Comparison of ENCODE assay signal across 16 cellular contexts in genomic region chr15:27587810-27588209, GRCh38.
DNase-seq lines count a peak whose midpoint lies in the region; ATAC-seq and TF ChIP-seq lines count a peak whose summit lies in the region.
"Had no signal": no experiment of that assay in that cellular context is flagged by ENCODE, and none has a peak within 500 bp of the region (broad histone marks: within the 10 kb centered on the region; RNA-seq: fewer than 3 reads in every experiment).

No MANE protein-coding gene starts in this region.

- no peak overlapping the region for H2BK5ac ChIP-seq in neuronal stem cell (ENCODE audit: low read length)

- H3K9me3 Mint-ChIP-seq in endothelial cell (ENCODE audit: unreplicated experiment), result no peaks in the 10 kb centered on the region

- no peak overlapping the region for H2BK15ac ChIP-seq in neuronal stem cell (ENCODE audit: low read length)

- no peak overlapping the region for H2BK120ac ChIP-seq in neuronal stem cell (ENCODE audit: low read depth, low read length)

- DNase-seq in HT1080 (ENCODE audit: low read depth) (peak; percentile 16), NCI-H69 (lab: John Stamatoyannopoulos, UW) (peak; percentile 43), endothelial cell (ENCODE audit: low spot score) (peak; percentile 12), neuronal stem cell (ENCODE audit: low spot score) (peak; percentile 30), NCI-H187 (lab: John Stamatoyannopoulos, UW) (no peak), activated gamma-delta T cell treated with Interleukin-2 at 50 U/mL for 16 hours (no peak), DMS153 (lab: John Stamatoyannopoulos, UW) (no peak)
- DNase-seq: activated CD4-positive, alpha-beta T cell treated with anti-CD3 and anti-CD28 coated beads, Interleukin-2, amount 10 ng/mL, durations not matched to agents 24 days and 14 days; activated T-cell treated with anti-CD3 and anti-CD28 coated beads, Interleukin-2, amount 50 U/mL, for 4 hours; left ventricle myocardium inferior; small intestine had no signal

- H3K4me2 ChIP-seq in neuronal stem cell (ENCODE audit: insufficient read depth, low read length, poor library complexity, severe bottlenecking), result no peak overlapping the region

- peaks cover 0 to 4% (median 0%) of the 10 kb centered on the region in 3 experiments for H3K27me3 ChIP-seq in neuronal stem cell (ENCODE audit: control insufficient read depth in 3 of 3, insufficient read depth in 3 of 3, low read depth in 1 of 3, low read length in 3 of 3)

- H3K4me1 Mint-ChIP-seq in endothelial cell (ENCODE audit: unreplicated experiment), result no peaks in the 10 kb centered on the region
- H3K4me1 Mint-ChIP-seq: activated CD4-positive, alpha-beta T cell treated with anti-CD3 and anti-CD28 coated beads, Interleukin-2, amount 10 ng/mL, durations not matched to agents 24 days and 14 days; B cell had no signal

- ATAC-seq in GM21515 (IDR thresholded peaks at IDR 0.05; ENCODE audit: unreplicated experiment), result no peak
- ATAC-seq: activated naive CD4-positive, alpha-beta T cell treated with anti-CD3 and anti-CD28 coated beads, Interleukin-2, amount 50 U/mL, for 72 hours; activated T-cell treated with anti-CD3 and anti-CD28 coated beads, Interleukin-2, amount 50 U/mL, for 4 hours had no signal

- no peaks in the 10 kb centered on the region for H3K36me3 ChIP-seq in neuronal stem cell (replicated peaks in 1 of 2; ENCODE audit: control insufficient read depth in 2 of 2, insufficient read depth in 2 of 2, low read length in 2 of 2)
- H3K36me3 ChIP-seq: left ventricle myocardium inferior had no signal

- H3K18ac ChIP-seq in neuronal stem cell (ENCODE audit: low read length), result no peak overlapping the region

- no peak for TF ChIP-seq CTCF in endothelial cell (IDR thresholded peaks at IDR 0.05; ENCODE audit: unreplicated experiment)

- H3K4ac ChIP-seq in neuronal stem cell (ENCODE audit: low read length), result no peak overlapping the region

- H3K9ac ChIP-seq in neuronal stem cell (ENCODE audit: low read depth, low read length, poor library complexity), result no peak overlapping the region
- H3K9ac ChIP-seq: parathyroid adenoma had no signal

- H3K27me3 Mint-ChIP-seq in endothelial cell (ENCODE audit: unreplicated experiment), result peaks cover 2% of the 10 kb centered on the region
- H3K27me3 Mint-ChIP-seq: activated CD4-positive, alpha-beta T cell treated with anti-CD3 and anti-CD28 coated beads, Interleukin-2, amount 10 ng/mL, durations not matched to agents 24 days and 14 days; B cell; dendritic cell treated with granulocyte-macrophage colony-stimulating factor and Interleukin-4, amounts not matched to agents 40 ng/mL and 50 ng/mL, for 4 days had no signal

- no peak overlapping the region for H2AK5ac ChIP-seq in neuronal stem cell (ENCODE audit: low read depth, low read length)

- no peaks in the 10 kb centered on the region for H3K36me3 Mint-ChIP-seq in endothelial cell (ENCODE audit: low read depth, unreplicated experiment)
- H3K36me3 Mint-ChIP-seq: activated naive CD4-positive, alpha-beta T cell treated with anti-CD3 and anti-CD28 coated beads, Interleukin-2, amount 50 U/mL, for 72 hours had no signal

- WGBS in neuronal stem cell (ENCODE audit: extremely low coverage in 2 of 2, insufficient read length in 2 of 2, insufficient replicate concordance in 1 of 2), 2 donors, result no CpG with 5 or more reads among the region's 14 CpGs

- H3K79me1 ChIP-seq in neuronal stem cell (ENCODE audit: low read depth, low read length), result no peaks in the 10 kb centered on the region

- H4K8ac ChIP-seq in neuronal stem cell (ENCODE audit: low read depth, low read length), result no peak overlapping the region

- no peak overlapping the region for H3K4me3 Mint-ChIP-seq in endothelial cell (ENCODE audit: unreplicated experiment)
- H3K4me3 Mint-ChIP-seq: activated CD4-positive, alpha-beta T cell treated with anti-CD3 and anti-CD28 coated beads, Interleukin-2, amount 10 ng/mL, durations not matched to agents 24 days and 14 days; activated T-cell treated with anti-CD3 and anti-CD28 coated beads, Interleukin-2, amount 50 U/mL, for 4 hours; B cell; dendritic cell treated with granulocyte-macrophage colony-stimulating factor and Interleukin-4, amounts not matched to agents 40 ng/mL and 50 ng/mL, for 4 days had no signal

- no peak overlapping the region for H2BK12ac ChIP-seq in neuronal stem cell (ENCODE audit: low read length)

- no peak overlapping the region for H3K27ac Mint-ChIP-seq in endothelial cell (ENCODE audit: unreplicated experiment)
- H3K27ac Mint-ChIP-seq: activated CD4-positive, alpha-beta T cell treated with anti-CD3 and anti-CD28 coated beads, Interleukin-2, amount 10 ng/mL, durations not matched to agents 24 days and 14 days; activated naive CD4-positive, alpha-beta T cell treated with anti-CD3 and anti-CD28 coated beads, Interleukin-2, amount 50 U/mL, for 72 hours; B cell; dendritic cell treated with granulocyte-macrophage colony-stimulating factor and Interleukin-4, amounts not matched to agents 40 ng/mL and 50 ng/mL, for 4 days had no signal

- H3K23ac ChIP-seq in neuronal stem cell (ENCODE audit: low read depth, low read length, poor library complexity), result no peak overlapping the region

- no peak overlapping the region for H3K14ac ChIP-seq in neuronal stem cell (ENCODE audit: low read length)

- H3K4me1 ChIP-seq in neuronal stem cell (ENCODE audit: control insufficient read depth in 2 of 2, insufficient read depth in 1 of 2, low read depth in 1 of 2, low read length in 2 of 2), result peaks cover 0 to 1% of the 10 kb centered on the region in 2 donors
- H3K4me1 ChIP-seq: left ventricle myocardium inferior, parathyroid adenoma had no signal

- H3K27ac ChIP-seq in neuronal stem cell (replicated peaks; ENCODE audit: low read length), result no peak overlapping the region
- H3K27ac ChIP-seq: left ventricle myocardium inferior, parathyroid adenoma had no signal

- H2AFZ ChIP-seq in neuronal stem cell (ENCODE audit: low read length), result no peak overlapping the region
- H2AFZ ChIP-seq: parathyroid adenoma had no signal

- no peak overlapping the region for H3K4me3 ChIP-seq in neuronal stem cell (ENCODE audit: low read length in 2 of 2)
- H3K4me3 ChIP-seq: left ventricle myocardium inferior had no signal

- H3K9me3 ChIP-seq in neuronal stem cell (replicated peaks in 1 of 2; ENCODE audit: control insufficient read depth in 2 of 2, insufficient read depth in 1 of 2, low read depth in 1 of 2, low read length in 2 of 2), result no peaks in the 10 kb centered on the region
- H3K9me3 ChIP-seq: left ventricle myocardium inferior had no signal

- no peak overlapping the region for H4K91ac ChIP-seq in neuronal stem cell (ENCODE audit: low read depth, low read length, poor library complexity)

Comparison
In these comparisons a context has a peak if more than half of its experiments do, and no peak if none do; other contexts are left out.
1. DNase-seq: peak in HT1080 (single experiment), NCI-H69 (single experiment), endothelial cell (single experiment) and neuronal stem cell (single experiment); none in NCI-H187 (0 of 2), activated gamma-delta T cell treated with Interleukin-2 at 50 U/mL for 16 hours (single experiment) and DMS153 (single experiment).